1 cellular context compared by ENCODE assay signal in genomic region chr11:72589802-72590761, GRCh38.
TF ChIP-seq lines count a peak whose summit lies in the region.

No MANE protein-coding gene starts in this region.

TF ChIP-seq in HepG2, 621 proteins besides CTCF, POLR2A, EP300 and RAD21 (continues in another document):
- TF ChIP-seq TBL1XR1 (IDR thresholded peaks at IDR 0.05; ENCODE audit: borderline replicate concordance, low read length, partially characterized antibody) (no peak), ARNT2 (CRISPR knock-in tag; IDR thresholded peaks at IDR 0.05; ENCODE audit: low read depth) (0 out of 2 replicates have a peak, but pooled peaks have one; percentile 9), ZNF510 (CRISPR knock-in tag; IDR thresholded peaks at IDR 0.05; ENCODE audit: low read depth) (no peak), FUBP1 (CRISPR knock-in tag; IDR thresholded peaks at IDR 0.05; ENCODE audit: borderline replicate concordance) (no peak), ZNF556 (CRISPR knock-in tag; IDR thresholded peaks at IDR 0.05; ENCODE audit: borderline replicate concordance) (no peak), ZNF782 (CRISPR knock-in tag; IDR thresholded peaks at IDR 0.05; ENCODE audit: borderline replicate concordance) (no peak), RERE (CRISPR knock-in tag; IDR thresholded peaks at IDR 0.05; ENCODE audit: low read depth) (no peak), RORA (CRISPR knock-in tag; IDR thresholded peaks at IDR 0.05) (no peak), SRSF4 (IDR thresholded peaks at IDR 0.05; ENCODE audit: low read depth, low read length, poor library complexity, severe bottlenecking) (no peak), SNAPC2 (CRISPR knock-in tag; IDR thresholded peaks at IDR 0.05) (no peak), TBX2 (CRISPR knock-in tag; IDR thresholded peaks at IDR 0.05; ENCODE audit: borderline replicate concordance) (no peak), ATF1 (CRISPR knock-in tag; IDR thresholded peaks at IDR 0.05) (no peak), ZNF687 (CRISPR knock-in tag; IDR thresholded peaks at IDR 0.05) (peak; percentile 39), NFE2L2 (IDR thresholded peaks at IDR 0.05; ENCODE audit: low read length) (no peak), NFATC3 (CRISPR knock-in tag; IDR thresholded peaks at IDR 0.05) (no peak), GPBP1L1 (CRISPR knock-in tag; IDR thresholded peaks at IDR 0.05) (no peak), PPARG (CRISPR knock-in tag; conservative IDR thresholded peaks at IDR 0.05) (no peak), TEAD2 (CRISPR knock-in tag; IDR thresholded peaks at IDR 0.05) (no peak), CBX1 (IDR thresholded peaks at IDR 0.05; ENCODE audit: low read depth) (no peak), MXD3 (CRISPR knock-in tag; IDR thresholded peaks at IDR 0.05) (peak; percentile 39; the same call in 1 of the 2 replicates), ZNF550 (CRISPR knock-in tag; IDR thresholded peaks at IDR 0.05; ENCODE audit: borderline replicate concordance) (no peak), HNRNPLL (IDR thresholded peaks at IDR 0.05; ENCODE audit: low read depth, low read length, poor library complexity, severe bottlenecking) (peak; percentile 47), SALL2 (CRISPR knock-in tag; IDR thresholded peaks at IDR 0.05) (no peak), FOXO1 (CRISPR knock-in tag; IDR thresholded peaks at IDR 0.05) (no peak), NONO (IDR thresholded peaks at IDR 0.05) (no peak), NONO (CRISPR knock-in tag; conservative IDR thresholded peaks at IDR 0.05) (0 out of 2 replicates have a peak, but pooled peaks have one; percentile 28), PITX1 (CRISPR knock-in tag; IDR thresholded peaks at IDR 0.05) (no peak), E2F1 (CRISPR knock-in tag; IDR thresholded peaks at IDR 0.05) (no peak), HMGXB4 (CRISPR knock-in tag; IDR thresholded peaks at IDR 0.05; ENCODE audit: borderline replicate concordance in 1 of 2, low read depth in 1 of 2) (peak in 1 of 2 experiments; percentile 37; a peak in 1 of 4 replicates), KDM2A (CRISPR knock-in tag; IDR thresholded peaks at IDR 0.05; ENCODE audit: borderline replicate concordance, low read depth) (0 out of 2 replicates have a peak, but pooled peaks have one; percentile 21), BRD4 (CRISPR knock-in tag; IDR thresholded peaks at IDR 0.05) (no peak), PCBP1 (IDR thresholded peaks at IDR 0.05; ENCODE audit: borderline replicate concordance, low read depth, low read length) (0 out of 2 replicates have a peak, but pooled peaks have one; percentile 54), ELF1 (CRISPR knock-in tag; IDR thresholded peaks at IDR 0.05) (no peak), ZFP90 (CRISPR knock-in tag; IDR thresholded peaks at IDR 0.05; ENCODE audit: borderline replicate concordance) (no peak), BCL3 (CRISPR knock-in tag; IDR thresholded peaks at IDR 0.05) (no peak), GABPB1 (CRISPR knock-in tag; IDR thresholded peaks at IDR 0.05) (peak; percentile 45; the same call in 1 of the 2 replicates), HNF1A (IDR thresholded peaks at IDR 0.05; ENCODE audit: low read depth) (no peak), HNF1A (CRISPR knock-in tag; IDR thresholded peaks at IDR 0.05; ENCODE audit: borderline replicate concordance) (no peak)
